18 cellular contexts compared by ENCODE assay signal in genomic region chr16:55330726-55331647, GRCh38. TPM values are rescaled to one million over a fixed set of nuclear protein-coding genes. Genes with fewer than 3 reads are reported as not detected.
DNase-seq lines count a peak whose midpoint lies in the region; ATAC-seq and TF ChIP-seq lines count a peak whose summit lies in the region.
"Had no signal": no experiment of that assay in that cellular context is flagged by ENCODE, and none has a peak within 500 bp of the region (broad histone marks: within the 10 kb centered on the region; RNA-seq: fewer than 3 reads in every experiment).

No MANE protein-coding gene starts in this region.

- H3K4me3 Mint-ChIP-seq in activated B cell treated with CpG ODN at 0.5 μM for 24 hours, result peak overlapping the region; percentile 73
- H3K4me3 Mint-ChIP-seq in activated CD4-positive, alpha-beta T cell treated with anti-CD3 and anti-CD28 coated beads, Interleukin-2, amount 10 ng/mL, durations not matched to agents 7 days and 5 days, result no peak overlapping the region
- no peak overlapping the region for H3K4me3 Mint-ChIP-seq in stimulated activated memory B cell treated with anti-CD40 and anti-IgM and Interleukin-4, amounts not matched to agents 10 μg/mL and 1 μg/mL and 100 μg/mL, for 72 hours

- peak overlapping the region; percentile 16 for H3K23ac ChIP-seq in neuronal stem cell (ENCODE audit: low read depth, low read length, poor library complexity)

- H4K8ac ChIP-seq in neuronal stem cell (ENCODE audit: low read depth, low read length), result peak overlapping the region; percentile 9

- H3K79me1 ChIP-seq in neuronal stem cell (ENCODE audit: low read depth, low read length), result no peaks in the 10 kb centered on the region

- no peak overlapping the region for H3K14ac ChIP-seq in neuronal stem cell (ENCODE audit: low read length)

- H2BK12ac ChIP-seq in neuronal stem cell (ENCODE audit: low read length), result no peak overlapping the region

- H2AFZ ChIP-seq in neuronal stem cell (ENCODE audit: low read length) (no peak overlapping the region), OCI-LY7 (ENCODE audit: low read length) (no peak overlapping the region)

- H3K36me3 Mint-ChIP-seq in activated B cell treated with CpG ODN at 0.5 μM for 24 hours (ENCODE audit: low read depth), result no peaks in the 10 kb centered on the region
- H3K36me3 Mint-ChIP-seq in activated CD4-positive, alpha-beta T cell treated with anti-CD3 and anti-CD28 coated beads, Interleukin-2, amount 10 ng/mL, durations not matched to agents 7 days and 5 days (ENCODE audit: low read depth), result no peaks in the 10 kb centered on the region
- H3K36me3 Mint-ChIP-seq in stimulated activated memory B cell treated with anti-CD40 and anti-IgM and Interleukin-4, amounts not matched to agents 10 μg/mL and 1 μg/mL and 100 μg/mL, for 72 hours, result no peaks in the 10 kb centered on the region

- intact Hi-C loops in activated B cell treated with CpG ODN at 0.5 μM for 24 hours (cut with micrococcal nuclease), result loop anchor here (10.0 kb wide), 1 partner anchor 406 kb away; no protein-coding TSS in a partner anchor
- intact Hi-C loops in OCI-LY7 (cut with micrococcal nuclease; ENCODE audit: unreplicated experiment), result no loop called here
- intact Hi-C loops in colonic mucosa (cut with DNase I), result no loop called here

- no peaks in the 10 kb centered on the region for H3K9me2 ChIP-seq in OCI-LY7 (ENCODE audit: insufficient read depth, low read length)

- WGBS in neuronal stem cell (ENCODE audit: extremely low coverage in 2 of 2, insufficient read length in 2 of 2, insufficient replicate concordance in 1 of 2), 2 donors, result no CpG with 5 or more reads among the region's 54 CpGs

- no TSS peak for BruUV-seq in OCI-LY7 (replicated peaks; lab: Mats Ljungman, UMichigan)

- H3K9me3 Mint-ChIP-seq in activated B cell treated with CpG ODN at 0.5 μM for 24 hours, result no peaks in the 10 kb centered on the region
- H3K9me3 Mint-ChIP-seq in activated CD4-positive, alpha-beta T cell treated with anti-CD3 and anti-CD28 coated beads, Interleukin-2, amount 10 ng/mL, durations not matched to agents 7 days and 5 days, result no peaks in the 10 kb centered on the region
- H3K9me3 Mint-ChIP-seq in stimulated activated memory B cell treated with anti-CD40 and anti-IgM and Interleukin-4, amounts not matched to agents 10 μg/mL and 1 μg/mL and 100 μg/mL, for 72 hours, result peaks cover 2% of the 10 kb centered on the region

- H3K27me3 ChIP-seq in BLaER1 treated with 17β-estradiol and CSF1 and Interleukin-3, amounts not matched to agents 10 nM and 100 nM, result peaks cover 0 to 12% (median 0%) of the 10 kb centered on the region in 11 experiments; a peak in 1 of 22 replicates
- peaks cover 12 to 69% (median 62%) of the 10 kb centered on the region in 3 experiments for H3K27me3 ChIP-seq in neuronal stem cell (ENCODE audit: control insufficient read depth in 3 of 3, insufficient read depth in 3 of 3, low read depth in 1 of 3, low read length in 3 of 3)
- peaks cover 26% of the 10 kb centered on the region for H3K27me3 ChIP-seq in colonic mucosa

- no peaks in the 10 kb centered on the region for H4K20me1 ChIP-seq in BLaER1 treated with 17β-estradiol and CSF1 and Interleukin-3, amounts not matched to agents 10 nM and 100 nM
- no peaks in the 10 kb centered on the region for H4K20me1 ChIP-seq in OCI-LY7 (ENCODE audit: insufficient read depth, low read length)

- H4K91ac ChIP-seq in neuronal stem cell (ENCODE audit: low read depth, low read length, poor library complexity), result no peak overlapping the region

- peaks cover 0 to 45% (median 33%) of the 10 kb centered on the region in 10 experiments; a peak in 14 of 20 replicates for H3K4me1 ChIP-seq in BLaER1 treated with 17β-estradiol and CSF1 and Interleukin-3, amounts not matched to agents 10 nM and 100 nM
- H3K4me1 ChIP-seq in neuronal stem cell (ENCODE audit: control insufficient read depth in 2 of 2, insufficient read depth in 1 of 2, low read depth in 1 of 2, low read length in 2 of 2) (peaks cover 0 to 10% of the 10 kb centered on the region in 2 donors), OCI-LY7 (ENCODE audit: insufficient read depth, low read length, poor library complexity, severe bottlenecking) (peaks cover 19% of the 10 kb centered on the region), colonic mucosa (no peaks in the 10 kb centered on the region)

- no peak overlapping the region for H3K27ac Mint-ChIP-seq in activated B cell treated with CpG ODN at 0.5 μM for 24 hours
- H3K27ac Mint-ChIP-seq in activated CD4-positive, alpha-beta T cell treated with anti-CD3 and anti-CD28 coated beads, Interleukin-2, amount 10 ng/mL, durations not matched to agents 7 days and 5 days, result no peak overlapping the region
- H3K27ac Mint-ChIP-seq in stimulated activated memory B cell treated with anti-CD40 and anti-IgM and Interleukin-4, amounts not matched to agents 10 μg/mL and 1 μg/mL and 100 μg/mL, for 72 hours, result no peak overlapping the region

- TF ChIP-seq CTCF in activated B cell treated with CpG ODN at 0.5 μM for 24 hours (IDR thresholded peaks at IDR 0.05) (no peak), OCI-LY7 (conservative IDR thresholded peaks at IDR 0.05; ENCODE audit: low read length) (no peak), colonic mucosa (IDR thresholded peaks at IDR 0.05) (no peak)

- POLR2A ChIA-PET in activated B cell treated with CpG ODN at 0.5 μM for 24 hours (lab: Charles Lee), result no interaction called here
- POLR2A ChIA-PET in activated CD4-positive, alpha-beta T cell treated with anti-CD3 and anti-CD28 coated beads, Interleukin-2, amount 10 ng/mL, durations not matched to agents 7 days and 5 days (lab: Charles Lee), result no interaction called here
- POLR2A ChIA-PET in OCI-LY7 (lab: Charles Lee), result interaction anchor here (0.7 kb wide), 2 partner anchors 10 to 31 kb away, joined by 3 read pairs; no protein-coding TSS in a partner anchor

- H3K4me2 ChIP-seq in BLaER1 treated with 17β-estradiol and CSF1 and Interleukin-3, amounts not matched to agents 10 nM and 100 nM, result peak overlapping the region in 10 of 11 experiments; percentile 35 to 78 (median 67); a peak in 19 of 22 replicates
- peak overlapping the region; percentile 59 for H3K4me2 ChIP-seq in neuronal stem cell (ENCODE audit: insufficient read depth, low read length, poor library complexity, severe bottlenecking)
- H3K4me2 ChIP-seq in OCI-LY7 (ENCODE audit: low read length), result no peak overlapping the region

- ATAC-seq in activated B cell treated with CpG ODN at 0.5 μM for 24 hours (ENCODE audit: low read depth), result no peak
- ATAC-seq in stimulated activated memory B cell treated with anti-CD40 and anti-IgM and Interleukin-4, amounts not matched to agents 10 μg/mL and 1 μg/mL and 100 μg/mL, for 72 hours, result no peak

- CTCF ChIA-PET in activated B cell treated with CpG ODN at 0.5 μM for 24 hours (lab: Charles Lee), result interaction anchor here (0.8 kb wide), 1 partner anchor 14 kb away, joined by 3 read pairs; no protein-coding TSS in a partner anchor
- CTCF ChIA-PET in activated CD4-positive, alpha-beta T cell treated with anti-CD3 and anti-CD28 coated beads, Interleukin-2, amount 10 ng/mL, durations not matched to agents 7 days and 5 days (lab: Charles Lee), result no interaction called here
- CTCF ChIA-PET in OCI-LY7 (lab: Charles Lee; ENCODE audit: unreplicated experiment), result no interaction called here

- no peak overlapping the region for H2BK5ac ChIP-seq in neuronal stem cell (ENCODE audit: low read length)

- peak overlapping the region in 3 of 11 experiments; percentile 31 to 48 (median 47); a peak in 3 of 22 replicates for H3K27ac ChIP-seq in BLaER1 treated with 17β-estradiol and CSF1 and Interleukin-3, amounts not matched to agents 10 nM and 100 nM
- H3K27ac ChIP-seq in neuronal stem cell (replicated peaks; ENCODE audit: low read length) (no peak overlapping the region), OCI-LY7 (ENCODE audit: low read depth, low read length, poor library complexity, severe bottlenecking) (no peak overlapping the region), colonic mucosa (no peak overlapping the region)
- H3K27ac ChIP-seq: VCaP had no signal

- no peak overlapping the region for H2AK5ac ChIP-seq in neuronal stem cell (ENCODE audit: low read depth, low read length)

- peaks cover 16 to 32% (median 23%) of the 10 kb centered on the region in 11 experiments; a peak in 18 of 22 replicates for H3K9me3 ChIP-seq in BLaER1 treated with 17β-estradiol and CSF1 and Interleukin-3, amounts not matched to agents 10 nM and 100 nM (replicated peaks in 1 of 11)
- no peaks in the 10 kb centered on the region for H3K9me3 ChIP-seq in neuronal stem cell (replicated peaks in 1 of 2; ENCODE audit: control insufficient read depth in 2 of 2, insufficient read depth in 1 of 2, low read depth in 1 of 2, low read length in 2 of 2)
- no peaks in the 10 kb centered on the region for H3K9me3 ChIP-seq in OCI-LY7 (ENCODE audit: low read length)
- no peaks in the 10 kb centered on the region for H3K9me3 ChIP-seq in colonic mucosa

- H2BK120ac ChIP-seq in neuronal stem cell (ENCODE audit: low read depth, low read length), result no peak overlapping the region

- DNase-seq in activated B cell treated with CpG ODN at 0.5 μM for 24 hours (no peak), neuronal stem cell (ENCODE audit: low spot score) (no peak), OCI-LY7 (ENCODE audit: low spot score) (no peak), colonic mucosa (no peak)
- no peak for DNase-seq in activated CD4-positive, alpha-beta T cell treated with anti-CD3 and anti-CD28 coated beads, Interleukin-2, amount 10 ng/mL, durations not matched to agents 7 days and 5 days
- DNase-seq: activated effector memory CD4-positive, alpha-beta T cell treated with Interleukin-2 at 50 U/mL for 16 hours; Calu3; cortex of kidney; KG1; NCI-H1105; NCI-H774; occipital lobe had no signal

- H3K18ac ChIP-seq in neuronal stem cell (ENCODE audit: low read length), result peak overlapping the region; percentile 80

- no peak overlapping the region for H2BK15ac ChIP-seq in neuronal stem cell (ENCODE audit: low read length)

- H3K4ac ChIP-seq in neuronal stem cell (ENCODE audit: low read length), result no peak overlapping the region

- no peaks in the 10 kb centered on the region for H3K36me3 ChIP-seq in BLaER1 treated with 17β-estradiol and CSF1 and Interleukin-3, amounts not matched to agents 10 nM and 100 nM
- no peaks in the 10 kb centered on the region for H3K36me3 ChIP-seq in neuronal stem cell (replicated peaks in 1 of 2; ENCODE audit: control insufficient read depth in 2 of 2, insufficient read depth in 2 of 2, low read length in 2 of 2)
- H3K36me3 ChIP-seq in OCI-LY7 (ENCODE audit: insufficient read depth, low read length), result no peaks in the 10 kb centered on the region
- H3K36me3 ChIP-seq in colonic mucosa, result no peaks in the 10 kb centered on the region

- peaks cover 62% of the 10 kb centered on the region for H3K4me1 Mint-ChIP-seq in activated B cell treated with CpG ODN at 0.5 μM for 24 hours
- no peaks in the 10 kb centered on the region for H3K4me1 Mint-ChIP-seq in activated CD4-positive, alpha-beta T cell treated with anti-CD3 and anti-CD28 coated beads, Interleukin-2, amount 10 ng/mL, durations not matched to agents 7 days and 5 days
- peaks cover 12% of the 10 kb centered on the region for H3K4me1 Mint-ChIP-seq in stimulated activated memory B cell treated with anti-CD40 and anti-IgM and Interleukin-4, amounts not matched to agents 10 μg/mL and 1 μg/mL and 100 μg/mL, for 72 hours

- peaks cover 43% of the 10 kb centered on the region for H3K27me3 Mint-ChIP-seq in activated B cell treated with CpG ODN at 0.5 μM for 24 hours
- peaks cover 66% of the 10 kb centered on the region for H3K27me3 Mint-ChIP-seq in activated CD4-positive, alpha-beta T cell treated with anti-CD3 and anti-CD28 coated beads, Interleukin-2, amount 10 ng/mL, durations not matched to agents 7 days and 5 days
- peaks cover 83% of the 10 kb centered on the region for H3K27me3 Mint-ChIP-seq in stimulated activated memory B cell treated with anti-CD40 and anti-IgM and Interleukin-4, amounts not matched to agents 10 μg/mL and 1 μg/mL and 100 μg/mL, for 72 hours

- no peaks in the 10 kb centered on the region for H3K79me2 ChIP-seq in OCI-LY7 (ENCODE audit: insufficient read depth, low read depth, low read length)

- peak overlapping the region in 2 of 11 experiments; percentile 47 to 57; a peak in 4 of 22 replicates for H3K9ac ChIP-seq in BLaER1 treated with 17β-estradiol and CSF1 and Interleukin-3, amounts not matched to agents 10 nM and 100 nM
- H3K9ac ChIP-seq in neuronal stem cell (ENCODE audit: low read depth, low read length, poor library complexity), result peak overlapping the region; percentile 15
- no peak overlapping the region for H3K9ac ChIP-seq in colonic mucosa (ENCODE audit: low read depth in 2 of 2, low read length in 2 of 2)

- H3K4me3 ChIP-seq in BLaER1 treated with 17β-estradiol and CSF1 and Interleukin-3, amounts not matched to agents 10 nM and 100 nM, result peak overlapping the region in 4 of 10 experiments; percentile 39 to 52 (median 40); a peak in 2 of 20 replicates
- peak overlapping the region; percentile 10 for H3K4me3 ChIP-seq in iPS-11a (ENCODE audit: low read depth, low read length)
- peak overlapping the region in 1 of 2 donors; percentile 73 for H3K4me3 ChIP-seq in neuronal stem cell (ENCODE audit: low read length in 2 of 2)
- no peak overlapping the region for H3K4me3 ChIP-seq in OCI-LY7 (ENCODE audit: low read depth, low read length, poor library complexity, severe bottlenecking)
- no peak overlapping the region for H3K4me3 ChIP-seq in colonic mucosa
- H3K4me3 ChIP-seq: skin epidermis had no signal

RNA-seq across cellular contexts. Expression of gene IRX6, which starts 7.0 kb away (rescaled TPM):
- 0.18 TPM in 1 of 2 replicates, not detected in the other for total RNA-seq in activated B cell treated with CpG ODN at 0.5 μM for 24 hours
- 0.07 TPM for polyA plus RNA-seq in neuronal stem cell (2013, experiment 1 of 2)
- 0.06 TPM for polyA plus RNA-seq in neuronal stem cell (2013, experiment 2 of 2)
- total RNA-seq in activated CD4-positive, alpha-beta T cell treated with anti-CD3 and anti-CD28 coated beads, Interleukin-2, amount 10 ng/mL, durations not matched to agents 7 days and 5 days, result not detected
- not detected in 2 replicates for total RNA-seq in OCI-LY7 (2014; rRNA removed; shearing (Covaris generic))
- total RNA-seq in OCI-LY7 (2022), result not detected in 2 replicates
- total RNA-seq in colonic mucosa, result not detected
- total RNA-seq: Calu3, glomerular endothelial cell, occipital lobe had no signal
